In the genomic region with DNA sequence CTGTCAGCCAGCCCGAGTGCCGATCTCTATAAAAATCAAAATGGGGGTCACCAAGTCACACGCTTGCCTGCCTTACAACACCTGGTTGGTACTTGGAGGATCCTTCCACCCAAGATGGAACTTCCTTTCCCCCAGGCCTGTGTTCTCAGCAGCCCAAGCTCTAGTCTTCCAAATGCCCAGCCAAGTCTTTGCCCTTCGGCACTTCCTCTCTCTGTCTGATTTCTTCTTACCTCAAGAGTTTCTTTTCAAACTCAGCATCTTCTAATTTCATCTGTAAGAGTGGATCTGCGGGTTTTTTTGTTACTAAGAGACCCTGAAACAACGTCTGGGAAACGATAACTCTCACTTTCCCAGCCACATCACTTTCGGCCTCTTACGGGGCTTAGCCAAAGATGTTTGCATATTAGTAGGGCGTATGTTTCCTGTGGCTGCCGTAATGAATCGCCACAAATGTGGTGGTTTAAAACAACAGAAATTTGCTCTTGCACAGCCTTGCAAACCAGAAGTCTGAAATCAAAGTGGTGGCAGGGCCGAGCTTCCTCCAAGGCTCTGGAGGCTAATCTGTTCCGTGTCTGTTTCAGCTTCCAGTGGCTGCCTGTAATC, we compare ENCODE assay signal across 1 cellular context.
TF ChIP-seq lines count a peak whose summit lies in the region.

No MANE protein-coding gene starts in this region.

TF ChIP-seq in GM12878, 131 proteins besides CTCF, POLR2A, EP300 and RAD21 (continued from another document):
- no peak for TF ChIP-seq ATF3 (IDR thresholded peaks at IDR 0.05; ENCODE audit: borderline replicate concordance, extremely low read depth, low read depth, low read length)
- no peak for TF ChIP-seq KDM1A (IDR thresholded peaks at IDR 0.05; ENCODE audit: borderline replicate concordance)
- TF ChIP-seq IKZF2 (IDR thresholded peaks at IDR 0.05): no peak
- no peak for TF ChIP-seq CBX3 (IDR thresholded peaks at IDR 0.05; ENCODE audit: borderline replicate concordance, low read depth)
- TF ChIP-seq POU2F2 (IDR thresholded peaks at IDR 0.05; ENCODE audit: borderline replicate concordance, low read depth, low read length): peak; percentile 95; the same call in 2 of the 3 replicates
- TF ChIP-seq ZBTB33 (IDR thresholded peaks at IDR 0.05): no peak
- TF ChIP-seq NBN (IDR thresholded peaks at IDR 0.05): no peak
- no peak for TF ChIP-seq KAT2A (conservative IDR thresholded peaks at IDR 0.05; ENCODE audit: control insufficient read depth, low read depth, low read length)
- no peak for TF ChIP-seq PML (IDR thresholded peaks at IDR 0.05; ENCODE audit: low read length)
- TF ChIP-seq IRF4 (IDR thresholded peaks at IDR 0.05; ENCODE audit: low read depth, low read length): peak; percentile 25; the same call in 1 of the 2 replicates
- no peak for TF ChIP-seq STAT1 (conservative IDR thresholded peaks at IDR 0.05)
- no peak for TF ChIP-seq RELA (IDR thresholded peaks at IDR 0.05; ENCODE audit: borderline replicate concordance, partially characterized antibody)
- TF ChIP-seq BCL11A (IDR thresholded peaks at IDR 0.05; ENCODE audit: low read depth, low read length): no peak
- no peak for TF ChIP-seq ETV6 (conservative IDR thresholded peaks at IDR 0.05 in 1 of 2, IDR thresholded peaks at IDR 0.05 in 1 of 2; ENCODE audit: borderline replicate concordance in 1 of 2, low read depth in 1 of 2)
- TF ChIP-seq RUNX3 (IDR thresholded peaks at IDR 0.05; ENCODE audit: low read length): peak; percentile 72; the same call in 1 of the 2 replicates
- TF ChIP-seq, protein P1, sequence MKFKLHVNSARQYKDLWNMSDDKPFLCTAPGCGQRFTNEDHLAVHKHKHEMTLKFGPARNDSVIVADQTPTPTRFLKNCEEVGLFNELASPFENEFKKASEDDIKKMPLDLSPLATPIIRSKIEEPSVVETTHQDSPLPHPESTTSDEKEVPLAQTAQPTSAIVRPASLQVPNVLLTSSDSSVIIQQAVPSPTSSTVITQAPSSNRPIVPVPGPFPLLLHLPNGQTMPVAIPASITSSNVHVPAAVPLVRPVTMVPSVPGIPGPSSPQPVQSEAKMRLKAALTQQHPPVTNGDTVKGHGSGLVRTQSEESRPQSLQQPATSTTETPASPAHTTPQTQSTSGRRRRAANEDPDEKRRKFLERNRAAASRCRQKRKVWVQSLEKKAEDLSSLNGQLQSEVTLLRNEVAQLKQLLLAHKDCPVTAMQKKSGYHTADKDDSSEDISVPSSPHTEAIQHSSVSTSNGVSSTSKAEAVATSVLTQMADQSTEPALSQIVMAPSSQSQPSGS (IDR thresholded peaks at IDR 0.05; ENCODE audit: low read length): no peak
- TF ChIP-seq MTA2 (IDR thresholded peaks at IDR 0.05; ENCODE audit: low read depth): no peak
- no peak for TF ChIP-seq ZNF274 (IDR thresholded peaks at IDR 0.05; ENCODE audit: insufficient read depth, insufficient read length)
